13 cellular contexts compared by ENCODE assay signal in genomic region chr7:142741932-142742331, GRCh38. TPM values are rescaled to one million over a fixed set of nuclear protein-coding genes. Genes with fewer than 3 reads are reported as not detected.
"Had no signal": no experiment of that assay in that cellular context is flagged by ENCODE, and none has a peak within 500 bp of the region (broad histone marks: within the 10 kb centered on the region; RNA-seq: fewer than 3 reads in every experiment).

No MANE protein-coding gene starts in this region.

RNA-seq across cellular contexts. Expression of gene PRSS1, which starts 7.3 kb away (rescaled TPM):
- total RNA-seq: chondrocyte; dermis blood vessel endothelial cell; endothelial cell of umbilical vein; epithelial cell of proximal tubule; esophagus muscularis mucosa; fibroblast of lung; foreskin keratinocyte; lower lobe of right lung; myocyte; naive thymus-derived CD8-positive, alpha-beta T cell; osteocyte; urinary bladder had no signal
- polyA plus RNA-seq: endothelial cell of umbilical vein; fibroblast of lung; foreskin keratinocyte; keratinocyte; naive thymus-derived CD8-positive, alpha-beta T cell had no signal

RNA-seq across cellular contexts. Expression of gene PRSS2, which starts 28.8 kb away (rescaled TPM):
- total RNA-seq: chondrocyte; dermis blood vessel endothelial cell; endothelial cell of umbilical vein; epithelial cell of proximal tubule; fibroblast of lung; foreskin keratinocyte; lower lobe of right lung; myocyte; naive thymus-derived CD8-positive, alpha-beta T cell; osteocyte; urinary bladder had no signal
- polyA plus RNA-seq: fibroblast of lung; keratinocyte; naive thymus-derived CD8-positive, alpha-beta T cell had no signal
